Comparison of ENCODE assay signal across 8 cellular contexts in the genomic region with DNA sequence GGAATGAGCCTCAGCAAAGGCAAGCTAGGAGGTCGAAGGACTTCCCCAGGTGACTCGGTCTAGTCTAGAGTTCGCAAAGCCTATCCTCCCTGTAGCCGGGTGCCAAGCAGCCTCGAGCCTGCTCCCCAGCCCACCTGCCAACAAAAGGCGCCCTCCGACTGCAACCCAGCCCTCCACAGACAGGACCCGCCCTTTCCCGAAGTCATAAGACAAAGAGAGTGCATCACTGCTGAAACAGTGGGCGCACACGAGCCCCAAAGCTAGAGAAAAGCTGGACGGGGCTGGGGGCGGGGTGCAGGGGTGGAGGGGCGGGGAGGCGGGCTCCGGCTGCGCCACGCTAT. TPM values are rescaled to one million over a fixed set of nuclear protein-coding genes. Genes with fewer than 3 reads are reported as not detected.
DNase-seq lines count a peak whose midpoint lies in the region; ATAC-seq and TF ChIP-seq lines count a peak whose summit lies in the region.

No MANE protein-coding gene starts in this region.

- no peak for TF ChIP-seq CTCF in GM23338 (conservative IDR thresholded peaks at IDR 0.05; ENCODE audit: low read depth in 2 of 2)
- TF ChIP-seq CTCF in choroid plexus epithelial cell (conservative IDR thresholded peaks at IDR 0.05; ENCODE audit: low read depth, low read length): no peak
- no peak for TF ChIP-seq CTCF in smooth muscle cell (IDR thresholded peaks at IDR 0.05; ENCODE audit: borderline replicate concordance, insufficient read depth, poor library complexity, severe bottlenecking)

- intact Hi-C loops in left colon (cut with DNase I, micrococcal nuclease): no loop called here

- no peak overlapping the region for H3K27ac Mint-ChIP-seq in GM23338

- H3K4me3 ChIP-seq in GM23338 (peak overlapping the region; percentile 80), choroid plexus epithelial cell (ENCODE audit: low read depth, low read length) (peak overlapping the region; percentile 69), smooth muscle cell (peak overlapping the region; percentile 72)

- H3K4me1 ChIP-seq in GM23338 (ENCODE audit: insufficient read depth): peaks cover 23% of the 10 kb centered on the region
- peaks cover 28% of the 10 kb centered on the region for H3K4me1 ChIP-seq in smooth muscle cell (ENCODE audit: low read depth)

- no peaks in the 10 kb centered on the region for H3K36me3 Mint-ChIP-seq in GM23338 (ENCODE audit: low read depth)

- H4K20me1 ChIP-seq in GM23338 (replicated peaks; ENCODE audit: insufficient read depth) (no peaks in the 10 kb centered on the region), smooth muscle cell (ENCODE audit: low read depth) (peaks cover 43% of the 10 kb centered on the region)

- H3K9me3 ChIP-seq in smooth muscle cell (replicated peaks; ENCODE audit: low read depth): no peaks in the 10 kb centered on the region

- H3K4me3 Mint-ChIP-seq in GM23338: peak overlapping the region; percentile 88

- peaks cover 45% of the 10 kb centered on the region for H3K4me1 Mint-ChIP-seq in GM23338

- peaks cover 4% of the 10 kb centered on the region; the same call in 1 of the 2 replicates for H3K27me3 ChIP-seq in GM23338 (ENCODE audit: insufficient read depth)
- H3K27me3 ChIP-seq in smooth muscle cell (ENCODE audit: low read depth): no peaks in the 10 kb centered on the region

- peak overlapping the region; percentile 80 for H2AFZ ChIP-seq in GM23338
- no peak overlapping the region for H2AFZ ChIP-seq in smooth muscle cell (ENCODE audit: low read depth)

- no peaks in the 10 kb centered on the region for H3F3A ChIP-seq in GM23338 (replicated peaks; ENCODE audit: low read depth)
- peaks cover 57% of the 10 kb centered on the region for H3F3A ChIP-seq in smooth muscle cell (ENCODE audit: low read depth)

- ATAC-seq in GM23338 (peak; percentile 42), left colon (peak; percentile 19), HG02763 (IDR thresholded peaks at IDR 0.05; ENCODE audit: unreplicated experiment) (no peak), GM19328 (IDR thresholded peaks at IDR 0.05; ENCODE audit: unreplicated experiment) (no peak), HG03196 (IDR thresholded peaks at IDR 0.05; ENCODE audit: unreplicated experiment) (no peak), GM18520 (IDR thresholded peaks at IDR 0.05; ENCODE audit: unreplicated experiment) (no peak)

- peak overlapping the region; percentile 93 for H3K9ac ChIP-seq in smooth muscle cell (ENCODE audit: low read depth)

- 7% methylated on average over 8 of the region's 18 CpGs for WGBS in smooth muscle cell (ENCODE audit: low lambda C conversion rate)

- H3K4me2 ChIP-seq in GM23338: peak overlapping the region; percentile 86
- peak overlapping the region; percentile 97 for H3K4me2 ChIP-seq in smooth muscle cell

- DNase-seq in GM23338 (ENCODE audit: low spot score) (no peak), choroid plexus epithelial cell (ENCODE audit: low read depth) (peak; percentile 77), left colon (peak in 1 of 2 donors; percentile 10), smooth muscle cell (lab: John Stamatoyannopoulos, UW; ENCODE audit: unreplicated experiment) (no peak)

- peaks cover 16% of the 10 kb centered on the region for H3K27me3 Mint-ChIP-seq in GM23338 (ENCODE audit: insufficient read depth, low read depth, poor library complexity)

- H3K36me3 ChIP-seq in GM23338 (ENCODE audit: insufficient read depth): peaks cover 1% of the 10 kb centered on the region; the same call in 1 of the 2 replicates
- peaks cover 3% of the 10 kb centered on the region for H3K36me3 ChIP-seq in smooth muscle cell (ENCODE audit: low read depth)

- no peak overlapping the region for H3K27ac ChIP-seq in GM23338 (ENCODE audit: low read depth)
- H3K27ac ChIP-seq in smooth muscle cell (ENCODE audit: low read depth): peak overlapping the region; percentile 99

- H3K79me2 ChIP-seq in GM23338 (replicated peaks; ENCODE audit: insufficient read depth) (no peaks in the 10 kb centered on the region), smooth muscle cell (ENCODE audit: low read depth) (peaks cover 54% of the 10 kb centered on the region)

- H3K9me2 ChIP-seq in GM23338 (ENCODE audit: insufficient read depth): no peaks in the 10 kb centered on the region

- no peaks in the 10 kb centered on the region for H3K9me3 Mint-ChIP-seq in GM23338

TF ChIP-seq in GM23338, 12 proteins besides CTCF, POLR2A, EP300 and RAD21 (continues in another document):
- TF ChIP-seq POLR2AphosphoS5 (IDR thresholded peaks at IDR 0.05; ENCODE audit: low read depth) (no peak), EZH2phosphoT487 (IDR thresholded peaks at IDR 0.05; ENCODE audit: unreplicated experiment) (no peak), EZH2 (IDR thresholded peaks at IDR 0.05; ENCODE audit: low read depth, unreplicated experiment) (no peak)
- TF ChIP-seq, protein P1, sequence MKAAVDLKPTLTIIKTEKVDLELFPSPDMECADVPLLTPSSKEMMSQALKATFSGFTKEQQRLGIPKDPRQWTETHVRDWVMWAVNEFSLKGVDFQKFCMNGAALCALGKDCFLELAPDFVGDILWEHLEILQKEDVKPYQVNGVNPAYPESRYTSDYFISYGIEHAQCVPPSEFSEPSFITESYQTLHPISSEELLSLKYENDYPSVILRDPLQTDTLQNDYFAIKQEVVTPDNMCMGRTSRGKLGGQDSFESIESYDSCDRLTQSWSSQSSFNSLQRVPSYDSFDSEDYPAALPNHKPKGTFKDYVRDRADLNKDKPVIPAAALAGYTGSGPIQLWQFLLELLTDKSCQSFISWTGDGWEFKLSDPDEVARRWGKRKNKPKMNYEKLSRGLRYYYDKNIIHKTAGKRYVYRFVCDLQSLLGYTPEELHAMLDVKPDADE (IDR thresholded peaks at IDR 0.05): no peak
- TF ChIP-seq, protein P2, sequence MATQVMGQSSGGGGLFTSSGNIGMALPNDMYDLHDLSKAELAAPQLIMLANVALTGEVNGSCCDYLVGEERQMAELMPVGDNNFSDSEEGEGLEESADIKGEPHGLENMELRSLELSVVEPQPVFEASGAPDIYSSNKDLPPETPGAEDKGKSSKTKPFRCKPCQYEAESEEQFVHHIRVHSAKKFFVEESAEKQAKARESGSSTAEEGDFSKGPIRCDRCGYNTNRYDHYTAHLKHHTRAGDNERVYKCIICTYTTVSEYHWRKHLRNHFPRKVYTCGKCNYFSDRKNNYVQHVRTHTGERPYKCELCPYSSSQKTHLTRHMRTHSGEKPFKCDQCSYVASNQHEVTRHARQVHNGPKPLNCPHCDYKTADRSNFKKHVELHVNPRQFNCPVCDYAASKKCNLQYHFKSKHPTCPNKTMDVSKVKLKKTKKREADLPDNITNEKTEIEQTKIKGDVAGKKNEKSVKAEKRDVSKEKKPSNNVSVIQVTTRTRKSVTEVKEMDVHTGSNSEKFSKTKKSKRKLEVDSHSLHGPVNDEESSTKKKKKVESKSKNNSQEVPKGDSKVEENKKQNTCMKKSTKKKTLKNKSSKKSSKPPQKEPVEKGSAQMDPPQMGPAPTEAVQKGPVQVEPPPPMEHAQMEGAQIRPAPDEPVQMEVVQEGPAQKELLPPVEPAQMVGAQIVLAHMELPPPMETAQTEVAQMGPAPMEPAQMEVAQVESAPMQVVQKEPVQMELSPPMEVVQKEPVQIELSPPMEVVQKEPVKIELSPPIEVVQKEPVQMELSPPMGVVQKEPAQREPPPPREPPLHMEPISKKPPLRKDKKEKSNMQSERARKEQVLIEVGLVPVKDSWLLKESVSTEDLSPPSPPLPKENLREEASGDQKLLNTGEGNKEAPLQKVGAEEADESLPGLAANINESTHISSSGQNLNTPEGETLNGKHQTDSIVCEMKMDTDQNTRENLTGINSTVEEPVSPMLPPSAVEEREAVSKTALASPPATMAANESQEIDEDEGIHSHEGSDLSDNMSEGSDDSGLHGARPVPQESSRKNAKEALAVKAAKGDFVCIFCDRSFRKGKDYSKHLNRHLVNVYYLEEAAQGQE (IDR thresholded peaks at IDR 0.05; ENCODE audit: unreplicated experiment): no peak

RNA-seq across cellular contexts. Expression of a gene that starts 0.7 kb away (rescaled TPM):
- 61.6 and 67.0 TPM in 2 replicates for total RNA-seq in GM23338 (2014; rRNA removed; shearing (Covaris generic))
- polyA plus RNA-seq in GM23338 (2016; fragmentation: Nextera tagmentation; extraction: Ambion mirVana): 32.0 and 34.6 TPM in 2 replicates
- total RNA-seq in left colon: 100 to 1,000 TPM in 1 of 2 donors, 10 to 100 TPM in 1; 28.1 to 103 TPM
- total RNA-seq in smooth muscle cell: 4,221 and 4,749 TPM in 2 replicates
- polyA plus RNA-seq in smooth muscle cell: 7,069 and 10,006 TPM in 2 replicates

Comparison
In these comparisons a context has a peak if more than half of its experiments do, and no peak if none do; other contexts are left out.
1. ATAC-seq: peak in GM23338 (single experiment) and left colon (single experiment); none in HG02763 (single experiment), GM19328 (single experiment), HG03196 (single experiment) and GM18520 (single experiment).
2. RNA of a gene that starts 0.7 kb away (total RNA-seq): 4,221 to 4,749 TPM in smooth muscle cell; 28.1 to 103 TPM in left colon and 61.6 to 67.0 TPM in GM23338; every median in the first group is over 10 times any median in the second.
3. Peak in every context shown above with its lines, with median percentiles within 50 percentile points of each other: H3K4me3 ChIP-seq.